ENCODE assay signal across 8 cellular contexts in genomic region chr19:14432817-14433453, GRCh38. TPM values are rescaled to one million over a fixed set of nuclear protein-coding genes. Genes with fewer than 3 reads are reported as not detected.
DNase-seq lines count a peak whose midpoint lies in the region; ATAC-seq and TF ChIP-seq lines count a peak whose summit lies in the region.

Gene PKN1, plus strand, starts transcription at chr19:14433306. Its CDS starts 216 bp downstream, at chr19:14433522.

- TF ChIP-seq CTCF in OCI-LY3 (IDR thresholded peaks at IDR 0.05; ENCODE audit: low read depth, low read length) (no peak), gastroesophageal sphincter (IDR thresholded peaks at IDR 0.05) (no peak), neural progenitor cell (IDR thresholded peaks at IDR 0.05) (no peak)

- no peaks in the 10 kb centered on the region for H3K9me3 ChIP-seq in OCI-LY3 (ENCODE audit: insufficient read depth, low read length)
- H3K9me3 ChIP-seq in gastroesophageal sphincter: no peaks in the 10 kb centered on the region
- no peaks in the 10 kb centered on the region for H3K9me3 ChIP-seq in neural progenitor cell (ENCODE audit: low read depth)
- no peaks in the 10 kb centered on the region for H3K9me3 ChIP-seq in aorta (ENCODE audit: control insufficient read depth, low read length)

- peaks cover 7% of the 10 kb centered on the region for H3K27me3 Mint-ChIP-seq in neural progenitor cell (ENCODE audit: insufficient read depth, low read depth)

- H3K36me3 Mint-ChIP-seq in neural progenitor cell: no peaks in the 10 kb centered on the region

- peak within 1 kb of the TSS; percentile 98 for H3K4me2 ChIP-seq in OCI-LY3 (ENCODE audit: low read length)
- peak within 1 kb of the TSS; percentile 99 for H3K4me2 ChIP-seq in neural progenitor cell

- no peaks in the 10 kb centered on the region for H3K9me3 Mint-ChIP-seq in neural progenitor cell

- peak; percentile 17 to 28 for TF ChIP-seq POLR2A in gastroesophageal sphincter (IDR thresholded peaks at IDR 0.05)

- TF ChIP-seq EP300 in gastroesophageal sphincter (IDR thresholded peaks at IDR 0.05): no peak

- peak within 1 kb of the TSS; percentile 93 for H3K4me3 Mint-ChIP-seq in neural progenitor cell

- ATAC-seq in HG02571 (IDR thresholded peaks at IDR 0.05; ENCODE audit: unreplicated experiment) (peak; percentile 39), gastroesophageal sphincter (peak; percentile 50), aorta (ENCODE audit: low FRiP score) (peak; percentile 50), HG03139 (IDR thresholded peaks at IDR 0.05; ENCODE audit: unreplicated experiment) (no peak)

- H3K27me3 ChIP-seq in OCI-LY3 (ENCODE audit: low read depth, low read length): peaks cover 4% of the 10 kb centered on the region; the same call in 1 of the 2 replicates
- no peaks in the 10 kb centered on the region for H3K27me3 ChIP-seq in gastroesophageal sphincter
- peaks cover 19% of the 10 kb centered on the region for H3K27me3 ChIP-seq in neural progenitor cell
- H3K27me3 ChIP-seq in aorta (ENCODE audit: control insufficient read depth in 1 of 2, insufficient read depth in 2 of 2, low read length in 1 of 2): no peaks in the 10 kb centered on the region

- no CpG with 5 or more reads among the region's 70 CpGs for WGBS in gastroesophageal sphincter (ENCODE audit: low coverage in 1 of 2), 2 donors
- WGBS in aorta, 2 donors: 1 to 2% methylated on average over 39 to 70 of the region's 70 CpGs

- H3K36me3 ChIP-seq in OCI-LY3 (replicated peaks; ENCODE audit: low read depth, low read length) (peaks cover 3% of the 10 kb centered on the region), gastroesophageal sphincter (peaks cover 0 to 19% of the 10 kb centered on the region in 2 donors), neural progenitor cell (no peaks in the 10 kb centered on the region), aorta (ENCODE audit: control insufficient read depth in 1 of 2, insufficient read depth in 2 of 2, low read length in 1 of 2) (no peaks in the 10 kb centered on the region)

- H4K20me1 ChIP-seq in OCI-LY3 (ENCODE audit: insufficient read depth, low read length): peaks cover 10% of the 10 kb centered on the region
- H4K20me1 ChIP-seq in neural progenitor cell (ENCODE audit: low read depth): peaks cover 30% of the 10 kb centered on the region

- H3K4me1 ChIP-seq in OCI-LY3 (ENCODE audit: low read length) (peaks cover 17% of the 10 kb centered on the region), gastroesophageal sphincter (peaks cover 0 to 57% (median 18%) of the 10 kb centered on the region in 3 donors), neural progenitor cell (peaks cover 10% of the 10 kb centered on the region), aorta (ENCODE audit: control insufficient read depth in 1 of 2, insufficient read depth in 2 of 2, low read length in 2 of 2) (no peaks in the 10 kb centered on the region)

- H3K4me3 ChIP-seq in OCI-LY3 (ENCODE audit: low read length) (peak within 1 kb of the TSS; percentile 99), gastroesophageal sphincter (peak within 1 kb of the TSS; percentile 93 to 97), neural progenitor cell (peak within 1 kb of the TSS; percentile 94), aorta (ENCODE audit: low read length in 2 of 2) (peak within 1 kb of the TSS; percentile 78 to 97)

- intact Hi-C loops in aorta (cut with DNase I): no loop called here

- peaks cover 34% of the 10 kb centered on the region for H3F3A ChIP-seq in neural progenitor cell (ENCODE audit: low read depth)

- DNase-seq in DMS79 (lab: John Stamatoyannopoulos, UW): peak; percentile 30
- peak; percentile 83 for DNase-seq in activated effector memory CD4-positive, alpha-beta T cell treated with anti-CD3 and anti-CD28 coated beads, Interleukin-2, amount 50 U/mL, for 16 hours
- DNase-seq in neural progenitor cell (ENCODE audit: low spot score): peak; percentile 91
- DNase-seq in aorta: peak in 1 of 2 donors; percentile 86

- H3K79me2 ChIP-seq in OCI-LY3 (ENCODE audit: low read length) (peaks cover 48% of the 10 kb centered on the region), neural progenitor cell (ENCODE audit: low read depth) (peaks cover 26% of the 10 kb centered on the region)

- peak within 1 kb of the TSS; percentile 99 for H2AFZ ChIP-seq in OCI-LY3 (ENCODE audit: low read depth, low read length)
- peak within 1 kb of the TSS; percentile 92 for H2AFZ ChIP-seq in neural progenitor cell (replicated peaks)

- H3K4me1 Mint-ChIP-seq in neural progenitor cell: peaks cover 14% of the 10 kb centered on the region

- H3K27ac ChIP-seq in OCI-LY3 (ENCODE audit: low read length) (peak within 1 kb of the TSS; percentile 56), gastroesophageal sphincter (peak within 1 kb of the TSS; percentile 88 to 96 (median 94)), neural progenitor cell (no peak within 1 kb of the TSS), aorta (ENCODE audit: low read depth in 1 of 2, low read length in 2 of 2) (peak within 1 kb of the TSS in 1 of 2 donors; percentile 69)

- peak within 1 kb of the TSS; percentile 60 for H3K27ac Mint-ChIP-seq in neural progenitor cell

- peak within 1 kb of the TSS; percentile 91 for H3K9ac ChIP-seq in OCI-LY3 (ENCODE audit: low read length)
- H3K9ac ChIP-seq in neural progenitor cell: peak within 1 kb of the TSS; percentile 88

RNA-seq across cellular contexts. Expression of gene PKN1, which starts in this region (rescaled TPM):
- total RNA-seq in gastroesophageal sphincter: 100 to 1,000 TPM in 3 of 4 donors, 10 to 100 TPM in 1; 98.2 to 286 (median 139) TPM
- 29.0 and 98.6 TPM in 2 replicates for total RNA-seq in neural progenitor cell (ENCODE audit: low replicate concordance)
- total RNA-seq in aorta: 100 to 1,000 TPM; 106 to 112 TPM
- polyA plus RNA-seq in aorta: 10 to 100 TPM; 38.7 to 68.1 TPM
